Comparison of ENCODE assay signal across 7 cellular contexts in genomic region chr2:20446280-20446916, GRCh38. TPM values are rescaled to one million over a fixed set of nuclear protein-coding genes. Genes with fewer than 3 reads are reported as not detected.
DNase-seq lines count a peak whose midpoint lies in the region; ATAC-seq lines count a peak whose summit lies in the region.

No MANE protein-coding gene starts in this region.

- no peaks in the 10 kb centered on the region for H3K9me3 ChIP-seq in HUES64 (ENCODE audit: insufficient read depth, low read depth, low read length)
- no peaks in the 10 kb centered on the region for H3K9me3 ChIP-seq in stomach smooth muscle (ENCODE audit: control insufficient read depth in 2 of 2, low read length in 2 of 2)

- H3K9ac ChIP-seq in HUES64 (ENCODE audit: low read depth, low read length) (peak overlapping the region; percentile 39; the same call in 1 of the 2 replicates), stomach smooth muscle (ENCODE audit: low read length in 2 of 2) (peak overlapping the region; percentile 93 to 96)

- H3K4me1 ChIP-seq in HUES64 (ENCODE audit: insufficient read depth, low read length) (peaks cover 54% of the 10 kb centered on the region), stomach smooth muscle (ENCODE audit: control insufficient read depth, insufficient read depth, low read length) (peaks cover 24% of the 10 kb centered on the region)

- no peaks in the 10 kb centered on the region for H3K9me3 Mint-ChIP-seq in activated naive CD8-positive, alpha-beta T cell treated with anti-CD3 and anti-CD28 coated beads, Interleukin-2, amount 10 ng/mL, durations not matched to agents 7 days and 5 days

- H3K27me3 Mint-ChIP-seq in activated naive CD8-positive, alpha-beta T cell treated with anti-CD3 and anti-CD28 coated beads, Interleukin-2, amount 10 ng/mL, durations not matched to agents 7 days and 5 days: peaks cover 59% of the 10 kb centered on the region

- POLR2A ChIA-PET in activated naive CD8-positive, alpha-beta T cell treated with anti-CD3 and anti-CD28 coated beads, Interleukin-2, amount 10 ng/mL, durations not matched to agents 7 days and 5 days (lab: Charles Lee): interaction anchor here (0.8 to 1.5 kb wide), 5 partner anchors 49 to 205 kb away, joined by 3 to 10 read pairs (median 3); partner anchors contain the start of gene HS1BP3

- peaks cover 3% of the 10 kb centered on the region for H3K4me1 Mint-ChIP-seq in activated naive CD8-positive, alpha-beta T cell treated with anti-CD3 and anti-CD28 coated beads, Interleukin-2, amount 10 ng/mL, durations not matched to agents 7 days and 5 days

- no peak for DNase-seq in activated naive CD8-positive, alpha-beta T cell treated with anti-CD3 and anti-CD28 coated beads, Interleukin-2, amount 10 ng/mL, durations not matched to agents 7 days and 5 days
- peak; percentile 71 for DNase-seq in islet precursor cell
- no peak for DNase-seq in superior temporal gyrus (ENCODE audit: extremely low spot score)
- no peak for DNase-seq in NCI-H1436 (lab: John Stamatoyannopoulos, UW)

- 3% methylated on average over 38 of the region's 41 CpGs for WGBS in HUES64

- H3K36me3 Mint-ChIP-seq in activated naive CD8-positive, alpha-beta T cell treated with anti-CD3 and anti-CD28 coated beads, Interleukin-2, amount 10 ng/mL, durations not matched to agents 7 days and 5 days: no peaks in the 10 kb centered on the region

- H3K4me3 Mint-ChIP-seq in activated naive CD8-positive, alpha-beta T cell treated with anti-CD3 and anti-CD28 coated beads, Interleukin-2, amount 10 ng/mL, durations not matched to agents 7 days and 5 days: peak overlapping the region; percentile 54

- H3K36me3 ChIP-seq in HUES64 (ENCODE audit: insufficient read depth, low read length): peaks cover 2% of the 10 kb centered on the region; the same call in 1 of the 2 replicates
- peaks cover 13 to 23% of the 10 kb centered on the region in 2 donors for H3K36me3 ChIP-seq in stomach smooth muscle (ENCODE audit: control insufficient read depth in 2 of 2, insufficient read depth in 2 of 2, low read length in 2 of 2)

- H3K4me3 ChIP-seq in HUES64 (ENCODE audit: low read length) (peak overlapping the region; percentile 90), stomach smooth muscle (ENCODE audit: low read length in 2 of 2) (peak overlapping the region; percentile 73 to 99)

- H3K27ac ChIP-seq in HUES64 (ENCODE audit: low read depth, low read length) (0 out of 2 replicates have a peak overlapping the region, but pooled peaks have one; percentile 19), stomach smooth muscle (ENCODE audit: low read length) (peak overlapping the region; percentile 100)

- H3K27me3 ChIP-seq in HUES64 (ENCODE audit: insufficient read depth, low read length) (peaks cover 60% of the 10 kb centered on the region), stomach smooth muscle (ENCODE audit: control insufficient read depth in 1 of 2, insufficient read depth in 2 of 2, low read length in 2 of 2) (no peaks in the 10 kb centered on the region)

- no peak for ATAC-seq in activated naive CD8-positive, alpha-beta T cell treated with anti-CD3 and anti-CD28 coated beads, Interleukin-2, amount 10 ng/mL, durations not matched to agents 7 days and 5 days (ENCODE audit: low read depth)
- no peak for ATAC-seq in GM21423 (IDR thresholded peaks at IDR 0.05; ENCODE audit: unreplicated experiment)

- no peak overlapping the region for H3K27ac Mint-ChIP-seq in activated naive CD8-positive, alpha-beta T cell treated with anti-CD3 and anti-CD28 coated beads, Interleukin-2, amount 10 ng/mL, durations not matched to agents 7 days and 5 days

RNA-seq across cellular contexts. Expression of gene RHOB, which starts 0.5 kb away (rescaled TPM):
- polyA plus RNA-seq in HUES64 (2013, experiment 1 of 2): 35.2 TPM
- polyA plus RNA-seq in HUES64 (2013, experiment 2 of 2): 53.3 TPM
- total RNA-seq in activated naive CD8-positive, alpha-beta T cell treated with anti-CD3 and anti-CD28 coated beads, Interleukin-2, amount 10 ng/mL, durations not matched to agents 7 days and 5 days: 10 to 100 TPM; 12.1 to 12.7 TPM
